In the genomic region with DNA sequence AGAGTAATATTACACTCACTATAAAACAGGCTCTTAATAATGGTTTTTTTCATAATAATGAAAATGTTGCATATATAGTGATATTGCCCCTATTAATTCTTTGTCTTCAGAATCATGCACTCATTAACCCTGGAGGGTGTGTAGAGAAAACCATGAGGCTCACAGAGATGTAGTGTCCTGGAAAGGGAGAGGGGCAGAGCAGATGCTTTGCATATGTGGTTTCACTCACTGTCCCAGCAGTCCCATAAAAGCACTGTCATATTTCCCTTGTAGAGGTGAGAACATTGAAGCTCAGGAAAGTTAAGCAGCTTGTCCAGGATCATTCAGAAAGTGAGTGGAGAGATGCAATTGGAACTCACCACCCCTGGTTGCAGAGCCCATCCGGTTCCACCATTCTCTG, we compare ENCODE assay signal across 15 cellular contexts.
DNase-seq lines count a peak whose midpoint lies in the region; ATAC-seq and TF ChIP-seq lines count a peak whose summit lies in the region.
"Had no signal": no experiment of that assay in that cellular context is flagged by ENCODE, and none has a peak within 500 bp of the region (broad histone marks: within the 10 kb centered on the region; RNA-seq: fewer than 3 reads in every experiment).

No MANE protein-coding gene starts in this region.

- no peak overlapping the region for H3K4me2 ChIP-seq in neural progenitor cell

- no peak for TF ChIP-seq CTCF in neural progenitor cell (IDR thresholded peaks at IDR 0.05)

- peaks cover 55% of the 10 kb centered on the region for H3K36me3 Mint-ChIP-seq in neural progenitor cell

- no peak overlapping the region for H3K4me3 ChIP-seq in neural progenitor cell
- H3K4me3 ChIP-seq: spleen, transverse colon had no signal

- H4K20me1 ChIP-seq in neural progenitor cell (ENCODE audit: low read depth), result no peaks in the 10 kb centered on the region

- no peak overlapping the region for H3K27ac Mint-ChIP-seq in neural progenitor cell
- H3K27ac Mint-ChIP-seq: activated CD4-positive, alpha-beta T cell treated with anti-CD3 and anti-CD28 coated beads, Interleukin-2, amount 10 ng/mL, durations not matched to agents 24 days and 14 days; T-cell had no signal

- no peaks in the 10 kb centered on the region for H3F3A ChIP-seq in neural progenitor cell (ENCODE audit: low read depth)

- no peaks in the 10 kb centered on the region for H3K4me1 ChIP-seq in neural progenitor cell

- no peaks in the 10 kb centered on the region for H3K9me3 Mint-ChIP-seq in neural progenitor cell
- H3K9me3 Mint-ChIP-seq: brain, T-cell had no signal

- no peaks in the 10 kb centered on the region for H3K79me2 ChIP-seq in neural progenitor cell (ENCODE audit: low read depth)

- no peak overlapping the region for H3K4me3 Mint-ChIP-seq in neural progenitor cell
- H3K4me3 Mint-ChIP-seq: activated CD4-positive, alpha-beta T cell treated with anti-CD3 and anti-CD28 coated beads, Interleukin-2, amount 10 ng/mL, durations not matched to agents 24 days and 14 days; brain; T-cell had no signal

- no peak overlapping the region for H3K27ac ChIP-seq in neural progenitor cell

- no peaks in the 10 kb centered on the region for H3K9me3 ChIP-seq in neural progenitor cell (ENCODE audit: low read depth)
- H3K9me3 ChIP-seq: spleen, transverse colon had no signal

- ATAC-seq in GM18499 (IDR thresholded peaks at IDR 0.05; ENCODE audit: insufficient read depth, unreplicated experiment), result peak; percentile 74
- peak; percentile 75 for ATAC-seq in GM21360 (IDR thresholded peaks at IDR 0.05; ENCODE audit: unreplicated experiment)
- ATAC-seq in HG02884 (IDR thresholded peaks at IDR 0.05; ENCODE audit: unreplicated experiment), result peak; percentile 70
- ATAC-seq: T-cell had no signal

- no peaks in the 10 kb centered on the region for H3K4me1 Mint-ChIP-seq in neural progenitor cell
- H3K4me1 Mint-ChIP-seq: brain had no signal

- H3K27me3 Mint-ChIP-seq in neural progenitor cell (ENCODE audit: insufficient read depth, low read depth), result no peaks in the 10 kb centered on the region
- H3K27me3 Mint-ChIP-seq: activated CD4-positive, alpha-beta T cell treated with anti-CD3 and anti-CD28 coated beads, Interleukin-2, amount 10 ng/mL, durations not matched to agents 24 days and 14 days; brain; T-cell had no signal

- no peak overlapping the region for H3K9ac ChIP-seq in neural progenitor cell

- H3K36me3 ChIP-seq in neural progenitor cell, result no peaks in the 10 kb centered on the region
- H3K36me3 ChIP-seq: transverse colon had no signal

- no peak overlapping the region for H2AFZ ChIP-seq in neural progenitor cell (replicated peaks)

- no peaks in the 10 kb centered on the region for H3K27me3 ChIP-seq in neural progenitor cell
- H3K27me3 ChIP-seq: spleen, transverse colon had no signal

- peak; percentile 72 for DNase-seq in NCI-H1048 (lab: John Stamatoyannopoulos, UW)
- DNase-seq in GOT3 (lab: John Stamatoyannopoulos, UW), result no peak
- DNase-seq in amniotic stem cell (lab: John Stamatoyannopoulos, UW), result no peak
- no peak for DNase-seq in GF-D8 (lab: John Stamatoyannopoulos, UW)
- no peak for DNase-seq in neural progenitor cell (ENCODE audit: low spot score)
- DNase-seq: activated CD4-positive, alpha-beta T cell treated with anti-CD3 and anti-CD28 coated beads, Interleukin-2, amount 10 ng/mL, durations not matched to agents 24 days and 14 days; head of caudate nucleus; NCI-H2107; spleen; T-cell; transverse colon had no signal
